In the genomic region with DNA sequence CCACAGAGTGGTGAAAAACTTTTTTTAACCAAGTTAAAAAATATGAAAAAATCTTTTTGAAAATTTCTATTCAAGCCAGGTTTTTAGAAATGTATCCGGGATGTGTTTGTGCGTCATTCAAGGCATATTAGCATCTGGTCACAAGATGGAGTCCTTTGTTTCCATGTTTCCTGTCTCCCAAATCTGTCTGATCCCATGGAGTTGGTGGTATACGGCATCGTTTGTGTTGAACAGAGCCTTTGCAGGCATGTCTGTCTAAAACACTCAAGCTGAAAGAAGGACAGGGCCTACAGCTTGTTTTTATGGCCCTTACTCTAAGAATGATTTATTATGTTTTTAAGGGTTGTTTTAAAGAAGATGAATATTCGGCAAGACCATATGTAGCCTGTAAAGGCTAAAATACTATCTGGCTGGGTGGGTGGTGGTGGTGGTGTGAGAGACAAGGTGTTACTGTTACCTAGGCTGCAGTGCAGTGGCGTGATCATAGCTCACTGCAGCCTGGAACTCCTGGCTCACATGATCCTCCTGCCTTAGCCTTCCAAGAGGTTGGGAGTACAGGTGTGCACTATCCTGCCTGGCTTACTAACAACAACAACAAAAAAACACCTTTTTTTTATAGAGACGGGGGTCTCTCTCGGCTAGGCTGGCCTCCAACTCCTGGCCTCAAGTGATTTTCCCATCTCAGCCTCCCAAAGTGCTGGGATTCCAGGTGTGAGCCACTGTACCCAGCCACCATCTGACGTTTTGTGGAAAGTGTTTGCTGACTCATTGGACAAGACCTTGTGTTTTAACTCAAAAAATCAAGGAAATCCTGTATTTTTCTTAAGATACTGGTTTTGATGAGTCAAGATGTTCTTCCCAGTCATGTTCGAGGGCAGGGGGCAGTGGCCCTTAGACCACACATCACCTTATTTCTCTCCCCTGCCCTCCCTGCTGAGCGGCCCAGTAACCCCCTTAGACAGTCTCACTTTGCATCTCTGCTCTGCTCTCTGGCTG, we compare ENCODE assay signal across 16 cellular contexts. TPM values are rescaled to one million over a fixed set of nuclear protein-coding genes. Genes with fewer than 3 reads are reported as not detected.
DNase-seq lines count a peak whose midpoint lies in the region; ATAC-seq and TF ChIP-seq lines count a peak whose summit lies in the region.
"Had no signal": no experiment of that assay in that cellular context is flagged by ENCODE, and none has a peak within 500 bp of the region (broad histone marks: within the 10 kb centered on the region; RNA-seq: fewer than 3 reads in every experiment).

No MANE protein-coding gene starts in this region.

- peaks cover 18% of the 10 kb centered on the region for H3K4me1 Mint-ChIP-seq in CD4-positive, alpha-beta T cell (ENCODE audit: low read depth)
- peaks cover 4 to 5% (median 4%) of the 10 kb centered on the region in 3 donors for H3K4me1 Mint-ChIP-seq in naive B cell
- H3K4me1 Mint-ChIP-seq: brain had no signal

- H3K36me3 Mint-ChIP-seq in CD4-positive, alpha-beta T cell (ENCODE audit: low read depth): peaks cover 66% of the 10 kb centered on the region
- peaks cover 0 to 4% of the 10 kb centered on the region in 2 donors for H3K36me3 Mint-ChIP-seq in naive B cell

- no peak for ATAC-seq in CD4-positive, alpha-beta T cell (ENCODE audit: poor library complexity)
- ATAC-seq in naive B cell (ENCODE audit: low read depth in 2 of 2) (no peak), GM18870 (IDR thresholded peaks at IDR 0.05; ENCODE audit: unreplicated experiment) (no peak), GM19351 (IDR thresholded peaks at IDR 0.05; ENCODE audit: unreplicated experiment) (no peak), GM18511 (IDR thresholded peaks at IDR 0.05; ENCODE audit: unreplicated experiment) (no peak), GM19023 (IDR thresholded peaks at IDR 0.05; ENCODE audit: unreplicated experiment) (no peak)
- ATAC-seq: PC-3 had no signal

- H3K4me3 ChIP-seq in brain microvascular endothelial cell (ENCODE audit: low read depth, low read length): no peak overlapping the region

- CTCF ChIA-PET in CD4-positive, alpha-beta T cell (lab: Charles Lee): interaction anchor here (2.8 kb wide), 1 partner anchor 60 kb away, joined by 11 read pairs; the partner anchor contains the start of gene MARF1

- H3K36me3 ChIP-seq in brain microvascular endothelial cell (replicated peaks): peaks cover 37% of the 10 kb centered on the region

- DNase-seq in CD4-positive, alpha-beta T cell: no peak
- DNase-seq in HT1080 (ENCODE audit: low read depth) (peak; percentile 44), brain microvascular endothelial cell (peak; percentile 51), naive B cell (no peak)
- DNase-seq: CD4-positive, CD25-positive, alpha-beta regulatory T cell; midbrain; PC-3; retina; stimulated activated CD4-positive, alpha-beta T cell treated with anti-CD3 and anti-CD28 coated beads, Interleukin-4, amount 100 ng/mL, for 1 hour; T-helper 2 cell had no signal

- in situ Hi-C loops in brain microvascular endothelial cell (cut with HindIII; ENCODE audit: low pct_ligation_motif_present, low sequenced_read_pairs): no loop called here

- H3K27me3 Mint-ChIP-seq in CD4-positive, alpha-beta T cell: no peaks in the 10 kb centered on the region
- no peaks in the 10 kb centered on the region for H3K27me3 Mint-ChIP-seq in naive B cell
- H3K27me3 Mint-ChIP-seq: brain; CD4-positive, CD25-positive, alpha-beta regulatory T cell had no signal

- no peak for TF ChIP-seq CTCF in CD4-positive, alpha-beta T cell (IDR thresholded peaks at IDR 0.05)
- no peak for TF ChIP-seq CTCF in brain microvascular endothelial cell (IDR thresholded peaks at IDR 0.05; ENCODE audit: low read depth, low read length, missing control alignments)

- no peaks in the 10 kb centered on the region for H3K9me3 Mint-ChIP-seq in CD4-positive, alpha-beta T cell
- no peaks in the 10 kb centered on the region for H3K9me3 Mint-ChIP-seq in naive B cell
- H3K9me3 Mint-ChIP-seq: brain had no signal

- intact Hi-C loops in CD4-positive, alpha-beta T cell (cut with DNase I, micrococcal nuclease): loop anchor here in 1 of 2 experiments (2.0 to 5.0 kb wide), 3 partner anchors 59 to 425 kb away; partner anchors contain the start of gene MARF1

- no peak overlapping the region for H3K4me3 Mint-ChIP-seq in CD4-positive, alpha-beta T cell
- H3K4me3 Mint-ChIP-seq in naive B cell: no peak overlapping the region
- H3K4me3 Mint-ChIP-seq: brain; CD4-positive, CD25-positive, alpha-beta regulatory T cell had no signal

- H3K27ac Mint-ChIP-seq in CD4-positive, alpha-beta T cell: peak overlapping the region; percentile 72
- peak overlapping the region in 5 of 6 donors; percentile 36 to 86 (median 50) for H3K27ac Mint-ChIP-seq in naive B cell

- H3K27ac ChIP-seq in CD4-positive, alpha-beta T cell (ENCODE audit: low read depth, low read length): no peak overlapping the region
- peak overlapping the region; percentile 22 for H3K27ac ChIP-seq in brain microvascular endothelial cell
- H3K27ac ChIP-seq: HL-60 had no signal

- no peaks in the 10 kb centered on the region for H3K9me3 ChIP-seq in CD4-positive, alpha-beta T cell (ENCODE audit: control insufficient read depth, low read length)

- no peaks in the 10 kb centered on the region for H3K27me3 ChIP-seq in CD4-positive, alpha-beta T cell (ENCODE audit: control insufficient read depth, insufficient read depth, low read length)
- H3K27me3 ChIP-seq in brain microvascular endothelial cell (replicated peaks): no peaks in the 10 kb centered on the region

- POLR2A ChIA-PET in CD4-positive, alpha-beta T cell (lab: Charles Lee): no interaction called here

RNA-seq across cellular contexts. Expression of gene NDE1, which starts 52.2 kb away (rescaled TPM):
- total RNA-seq in CD4-positive, alpha-beta T cell: 100 to 1,000 TPM in 1 of 2 experiments, 10 to 100 TPM in 1; 96.6 to 106 TPM
- total RNA-seq in HT1080 (2014; rRNA removed; shearing (Covaris generic)): 36.6 and 37.0 TPM in 2 replicates
- polyA plus RNA-seq in HT1080 (2015; cell fraction: cytosol; rRNA removed): 68.9 and 69.3 TPM in 2 replicates
- polyA plus RNA-seq in HT1080 (2015; cell fraction: nucleus; rRNA removed): 35.0 and 49.4 TPM in 2 replicates
- polyA plus RNA-seq in naive B cell (ENCODE audit: low read depth in 6 of 6): 10 to 100 TPM; 12.8 to 65.6 (median 38.0) TPM

RNA-seq across cellular contexts. Expression of gene MARF1, which starts 59.3 kb away (rescaled TPM):
- 100 to 1,000 TPM; 156 to 157 TPM for total RNA-seq in CD4-positive, alpha-beta T cell
- total RNA-seq in HT1080 (2014; rRNA removed; shearing (Covaris generic)): 5.2 and 9.9 TPM in 2 replicates
- polyA plus RNA-seq in HT1080 (2015; cell fraction: cytosol; rRNA removed): 15.6 and 20.8 TPM in 2 replicates
- 32.2 and 43.4 TPM in 2 replicates for polyA plus RNA-seq in HT1080 (2015; cell fraction: nucleus; rRNA removed)
- polyA plus RNA-seq in naive B cell (ENCODE audit: low read depth in 6 of 6): 10 to 100 TPM; 28.6 to 54.3 (median 34.5) TPM

Comparison
In these comparisons a context has a peak if more than half of its experiments do, and no peak if none do; other contexts are left out.
1. DNase-seq: peak in HT1080 (single experiment) and brain microvascular endothelial cell (single experiment); none in CD4-positive, alpha-beta T cell (0 of 10) and naive B cell (single experiment).
2. RNA of gene MARF1, which starts 59.3 kb away (total RNA-seq): 156 to 157 TPM in CD4-positive, alpha-beta T cell; 5.2 to 9.9 TPM in HT1080; every median in the first group is over 10 times any median in the second.